8 cellular contexts compared by ENCODE assay signal in genomic region chr13:62320129-62320724, GRCh38.
A peak's percentile ranks its signal among the peaks of the same experiment; 100 is the strongest.
DNase-seq lines count a peak whose midpoint lies in the region; ATAC-seq and TF ChIP-seq lines count a peak whose summit lies in the region.

No MANE protein-coding gene starts in this region.

- H3K4me1 Mint-ChIP-seq in brain, result peaks cover 6% of the 10 kb centered on the region
- peaks cover 5% of the 10 kb centered on the region for H3K4me1 Mint-ChIP-seq in nephron

- ATAC-seq in HG02852 (IDR thresholded peaks at IDR 0.05; ENCODE audit: unreplicated experiment), result peak; percentile 55
- ATAC-seq in esophagus mucosa, result no peak

- TF ChIP-seq CTCF in brain (conservative IDR thresholded peaks at IDR 0.05), result peak; percentile 74 to 91
- TF ChIP-seq CTCF in nephron (IDR thresholded peaks at IDR 0.05; ENCODE audit: unreplicated experiment in 3 of 3), result peak; percentile 70 to 85 (median 71)

- H3K36me3 Mint-ChIP-seq in brain (no peaks in the 10 kb centered on the region), nephron (ENCODE audit: low read depth) (no peaks in the 10 kb centered on the region)

- H3K27me3 Mint-ChIP-seq in brain (peaks cover 2% of the 10 kb centered on the region), nephron (ENCODE audit: low read depth) (no peaks in the 10 kb centered on the region)

- no peak overlapping the region for H3K4me3 Mint-ChIP-seq in brain
- H3K4me3 Mint-ChIP-seq in nephron, result no peak overlapping the region

- H3K27ac Mint-ChIP-seq in brain, result no peak overlapping the region
- no peak overlapping the region for H3K27ac Mint-ChIP-seq in nephron

- DNase-seq in GM04504 (ENCODE audit: low read depth) (peak; percentile 3), NCI-H2107 (lab: John Stamatoyannopoulos, UW) (peak; percentile 10), mucosa of gallbladder (ENCODE audit: low spot score) (no peak), UCSD-AML1 (lab: John Stamatoyannopoulos, UW; ENCODE audit: unreplicated experiment) (no peak)

- peaks cover 0 to 3% (median 0%) of the 10 kb centered on the region in 5 experiments for H3K9me3 Mint-ChIP-seq in brain
- H3K9me3 Mint-ChIP-seq in nephron, result no peaks in the 10 kb centered on the region

Comparison
In these comparisons a context has a peak if more than half of its experiments do, and no peak if none do; other contexts are left out.
1. DNase-seq: peak in GM04504 (single experiment) and NCI-H2107 (single experiment); none in mucosa of gallbladder (single experiment) and UCSD-AML1 (single experiment).